8 cellular contexts compared by ENCODE assay signal in the genomic region with DNA sequence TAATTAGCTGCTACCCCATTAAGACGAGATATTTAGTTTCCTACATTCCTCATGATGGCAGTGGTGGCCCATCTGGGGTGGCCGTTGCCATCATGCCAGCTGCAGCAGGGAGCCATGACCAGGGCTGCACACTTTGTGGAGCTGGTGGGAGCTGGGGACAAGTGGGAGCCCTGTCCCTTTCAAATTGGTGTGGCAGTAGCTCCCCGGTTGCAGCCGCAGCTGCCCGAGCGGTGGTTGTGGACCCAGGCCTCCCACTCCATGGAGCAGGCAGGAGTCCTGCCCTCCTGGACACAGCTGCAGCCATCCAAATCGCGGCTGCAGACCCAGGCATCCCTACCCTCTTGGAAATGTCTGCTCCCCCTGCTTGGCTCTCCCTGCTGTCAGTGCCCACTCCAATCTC. TPM values are rescaled to one million over a fixed set of nuclear protein-coding genes. Genes with fewer than 3 reads are reported as not detected.
"Had no signal": no experiment of that assay in that cellular context is flagged by ENCODE, and none has a peak within 500 bp of the region (broad histone marks: within the 10 kb centered on the region; RNA-seq: fewer than 3 reads in every experiment).

No MANE protein-coding gene starts in this region.

- H3K27ac ChIP-seq: GM23248 had no signal

- H3K9me3 ChIP-seq: HAP-1 had no signal

- H3K36me3 ChIP-seq: HAP-1 had no signal

- DNase-seq: GM23248, GOT3, H7, IMR-90, KG1 had no signal

- H3K4me1 ChIP-seq: HAP-1 had no signal

- H3K4me3 ChIP-seq: GM23248, HAP-1, K562 had no signal

- ATAC-seq: HCT116, K562 had no signal

RNA-seq across cellular contexts. Expression of a gene that starts 9.3 kb away (rescaled TPM):
- total RNA-seq: GM23248 had no signal
